11 cellular contexts compared by ENCODE assay signal in the genomic region with DNA sequence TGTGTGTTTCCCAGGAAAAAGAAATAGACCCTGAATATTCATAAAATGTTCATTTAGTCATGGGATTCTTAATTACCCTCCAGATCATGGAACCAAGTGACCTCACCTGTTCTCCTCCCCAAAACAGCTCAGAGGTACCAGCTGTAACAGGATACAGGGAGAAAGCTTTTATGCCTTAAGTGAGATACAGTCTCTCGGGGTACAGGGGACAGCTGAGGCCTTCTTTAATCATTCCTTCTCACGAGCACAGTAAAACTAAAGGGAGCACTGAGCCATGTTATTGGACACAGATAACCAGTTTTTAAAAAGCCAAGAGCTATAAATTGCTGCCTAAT. TPM values are rescaled to one million over a fixed set of nuclear protein-coding genes. Genes with fewer than 3 reads are reported as not detected.
DNase-seq lines count a peak whose midpoint lies in the region; ATAC-seq and TF ChIP-seq lines count a peak whose summit lies in the region.
"Had no signal": no experiment of that assay in that cellular context is flagged by ENCODE, and none has a peak within 500 bp of the region (broad histone marks: within the 10 kb centered on the region; RNA-seq: fewer than 3 reads in every experiment).

No MANE protein-coding gene starts in this region.

- H3K27ac ChIP-seq in stomach, result no peak overlapping the region
- H3K27ac ChIP-seq: pancreas had no signal

- H3K36me3 ChIP-seq in stomach, result no peaks in the 10 kb centered on the region
- H3K36me3 ChIP-seq: pancreas had no signal

- H3K4me3 Mint-ChIP-seq in chondrocyte (ENCODE audit: unreplicated experiment), result no peak overlapping the region

- no peaks in the 10 kb centered on the region for H3K36me3 Mint-ChIP-seq in chondrocyte (ENCODE audit: low read depth)

- H3K9me3 ChIP-seq in stomach, result no peaks in the 10 kb centered on the region
- H3K9me3 ChIP-seq: pancreas had no signal

- WGBS in stomach, 5 donors, result 52 to 82% (median 65%) methylated on average over 2 of the region's 2 CpGs

- intact Hi-C loops in stomach (cut with DNase I; ENCODE audit: low total_unique reads), result no loop called here

- H3K4me1 Mint-ChIP-seq in chondrocyte (ENCODE audit: low read depth), result peaks cover 16% of the 10 kb centered on the region

- DNase-seq in left kidney (ENCODE audit: low read depth, low spot score) (peak; percentile 28), stomach (no peak), SK-N-DZ (ENCODE audit: low spot score) (no peak), chondrocyte (ENCODE audit: low spot score) (no peak), NCI-H446 (lab: John Stamatoyannopoulos, UW) (no peak)
- DNase-seq: activated CD8-positive, alpha-beta memory T cell treated with anti-CD3 and anti-CD28 coated beads for 24 hours; pancreas; substantia nigra had no signal

- ATAC-seq in GM18873 (IDR thresholded peaks at IDR 0.05; ENCODE audit: low FRiP score, unreplicated experiment) (peak; percentile 41), GM21526 (IDR thresholded peaks at IDR 0.05; ENCODE audit: low FRiP score, unreplicated experiment) (peak; percentile 41), HG03378 (IDR thresholded peaks at IDR 0.05; ENCODE audit: unreplicated experiment) (peak; percentile 34)
- ATAC-seq: pancreas had no signal

- no peak overlapping the region for H3K27ac Mint-ChIP-seq in chondrocyte (ENCODE audit: unreplicated experiment)

- no peak overlapping the region for H3K4me3 ChIP-seq in stomach
- H3K4me3 ChIP-seq: pancreas had no signal

- H3K9me3 Mint-ChIP-seq in chondrocyte (ENCODE audit: low read depth), result no peaks in the 10 kb centered on the region

- TF ChIP-seq EP300 in stomach (IDR thresholded peaks at IDR 0.05), result no peak

- no peaks in the 10 kb centered on the region for H3K27me3 Mint-ChIP-seq in chondrocyte (ENCODE audit: low read depth)

- H3K4me1 ChIP-seq in stomach, result peaks cover 0 to 25% (median 3%) of the 10 kb centered on the region in 4 donors
- H3K4me1 ChIP-seq: pancreas had no signal

- TF ChIP-seq CTCF in stomach (IDR thresholded peaks at IDR 0.05) (no peak), chondrocyte (IDR thresholded peaks at IDR 0.05) (no peak)

- no peak for TF ChIP-seq POLR2A in stomach (IDR thresholded peaks at IDR 0.05)

- no peaks in the 10 kb centered on the region for H3K27me3 ChIP-seq in stomach
- H3K27me3 ChIP-seq: pancreas had no signal

RNA-seq across cellular contexts. Expression of a gene that starts 16.6 kb away (rescaled TPM):
- total RNA-seq in stomach, result 10 to 100 TPM in 3 of 5 donors, 1 to 10 TPM in 2; 1.2 to 28.1 (median 11.0) TPM
- 1 to 10 TPM in 1 of 3 donors, under 1 TPM in 1, not detected in 1; 0.56 to 5.8 TPM for polyA plus RNA-seq in stomach
- polyA plus RNA-seq in SK-N-DZ (2014; cell fraction: cytosol; rRNA removed), result not detected in 2 replicates
- polyA plus RNA-seq in SK-N-DZ (2014; cell fraction: nucleus; rRNA removed), result not detected in 2 replicates
- 3.9 to 6.8 TPM (median 5.5 TPM) in 3 replicates for total RNA-seq in chondrocyte
